ENCODE assay signal across 12 cellular contexts in genomic region chr6:119476554-119476953, GRCh38.
A peak's percentile ranks its signal among the peaks of the same experiment; 100 is the strongest.
DNase-seq lines count a peak whose midpoint lies in the region; ATAC-seq, FAIRE-seq and TF ChIP-seq lines count a peak whose summit lies in the region.
"Had no signal": no experiment of that assay in that cellular context is flagged by ENCODE, and none has a peak within 500 bp of the region (broad histone marks: within the 10 kb centered on the region; RNA-seq: fewer than 3 reads in every experiment).

No MANE protein-coding gene starts in this region.

- no peak overlapping the region for H3K4me3 Mint-ChIP-seq in activated T-cell treated with anti-CD3 and anti-CD28 coated beads, Interleukin-2, amount 50 U/mL, for 24 hours

- DNase-seq in GM12878 (ENCODE audit: low read depth, low spot score) (no peak), psoas muscle (no peak)
- DNase-seq in activated T-cell treated with anti-CD3 and anti-CD28 coated beads, Interleukin-2, amount 50 U/mL, for 24 hours: no peak
- DNase-seq in effector CD4-positive, alpha-beta T cell: no peak
- DNase-seq: body of pancreas, NCI-H2107 had no signal

- no peaks in the 10 kb centered on the region for H3K36me3 Mint-ChIP-seq in activated T-cell treated with anti-CD3 and anti-CD28 coated beads, Interleukin-2, amount 50 U/mL, for 24 hours (ENCODE audit: low read depth)

- no peaks in the 10 kb centered on the region for H4K20me1 ChIP-seq in GM12878 (ENCODE audit: control insufficient read depth, insufficient read depth)
- H4K20me1 ChIP-seq: BLaER1 treated with 17β-estradiol and CSF1 and Interleukin-3, amounts not matched to agents 10 nM and 100 nM had no signal

- no peak overlapping the region for H3K27ac Mint-ChIP-seq in activated T-cell treated with anti-CD3 and anti-CD28 coated beads, Interleukin-2, amount 50 U/mL, for 24 hours

- H3K79me2 ChIP-seq in GM12878 (ENCODE audit: control insufficient read depth, insufficient read depth, low read length): no peaks in the 10 kb centered on the region

- SMC1A ChIA-PET in GM12878 (lab: Charles Lee; ENCODE audit: uncharacterized antibody, unreplicated experiment): interaction anchor here (1.3 kb wide), 1 partner anchor 9 kb away, joined by 4 read pairs; no protein-coding TSS in a partner anchor

- H3K36me3 ChIP-seq in GM12878 (ENCODE audit: control insufficient read depth in 2 of 2, insufficient read depth in 2 of 2, low read length in 1 of 2) (no peaks in the 10 kb centered on the region), psoas muscle (ENCODE audit: insufficient read depth in 1 of 2, low read depth in 1 of 2) (no peaks in the 10 kb centered on the region)
- H3K36me3 ChIP-seq: BLaER1 treated with 17β-estradiol and CSF1 and Interleukin-3, amounts not matched to agents 10 nM and 100 nM; SJSA1 had no signal

- no peaks in the 10 kb centered on the region for H3K4me1 Mint-ChIP-seq in activated T-cell treated with anti-CD3 and anti-CD28 coated beads, Interleukin-2, amount 50 U/mL, for 24 hours (ENCODE audit: low read depth)

- H3K4me3 ChIP-seq in GM12878 (no peak overlapping the region), psoas muscle (no peak overlapping the region)
- H3K4me3 ChIP-seq: BLaER1 treated with 17β-estradiol and CSF1 and Interleukin-3, amounts not matched to agents 10 nM and 100 nM; body of pancreas; SJSA1 had no signal

- in situ Hi-C loops in GM12878 (cut with MboI): no loop called here

- peaks cover 4% of the 10 kb centered on the region for H3K9me3 Mint-ChIP-seq in activated T-cell treated with anti-CD3 and anti-CD28 coated beads, Interleukin-2, amount 50 U/mL, for 24 hours

- no peak for TF ChIP-seq EP300 in GM12878 (IDR thresholded peaks at IDR 0.05; ENCODE audit: borderline replicate concordance in 1 of 2, control insufficient read depth in 1 of 2, low read depth in 2 of 2, low read length in 2 of 2)

- no peak for TF ChIP-seq RAD21 in GM12878 (IDR thresholded peaks at IDR 0.05; ENCODE audit: insufficient read depth, low read depth, low read length)

- intact Hi-C loops in GM12878 (cut with micrococcal nuclease; ENCODE audit: unreplicated experiment) (no loop called here), psoas muscle (cut with DNase I) (no loop called here)

- BruUV-seq in GM12878 (replicated peaks; lab: Mats Ljungman, UMichigan): no TSS peak

- H2AFZ ChIP-seq in GM12878 (ENCODE audit: control insufficient read depth, low read depth, low read length): no peak overlapping the region

- RAD21 ChIA-PET in GM12878 (lab: Charles Lee; ENCODE audit: unreplicated experiment): interaction anchor here (1.3 kb wide), 1 partner anchor 13 kb away, joined by 5 read pairs; no protein-coding TSS in a partner anchor

- H3K4me2 ChIP-seq in GM12878 (ENCODE audit: control insufficient read depth, insufficient read depth): peak overlapping the region; percentile 33; the same call in 1 of the 2 replicates

- POLR2A ChIA-PET in GM12878 (lab: Charles Lee): interaction anchor here (1.4 kb wide), 1 partner anchor 17 kb away, joined by 3 read pairs; no protein-coding TSS in a partner anchor

- TF ChIP-seq POLR2A in GM18505 (IDR thresholded peaks at IDR 0.05; ENCODE audit: borderline replicate concordance, extremely low read depth, insufficient read depth, insufficient read length) (no peak), GM12878 (IDR thresholded peaks at IDR 0.05; ENCODE audit: low read depth, low read length) (no peak)

- TF ChIP-seq CTCF in GM12878 (IDR thresholded peaks at IDR 0.05 in 2 of 3, conservative IDR thresholded peaks at IDR 0.05 in 1 of 3; ENCODE audit: control insufficient read depth in 2 of 3, extremely low read depth in 1 of 3, insufficient read depth in 1 of 3, low read depth in 3 of 3, low read length in 3 of 3) (no peak), psoas muscle (IDR thresholded peaks at IDR 0.05) (no peak)

- ATAC-seq in GM18505 (IDR thresholded peaks at IDR 0.05; ENCODE audit: unreplicated experiment) (peak; percentile 88), GM21390 (IDR thresholded peaks at IDR 0.05; ENCODE audit: unreplicated experiment) (peak; percentile 90), HG03066 (IDR thresholded peaks at IDR 0.05; ENCODE audit: low read depth, unreplicated experiment) (peak; percentile 73), GM12878 (peak; percentile 92), psoas muscle (no peak)
- no peak for ATAC-seq in activated CD4-positive, CD25-positive, alpha-beta regulatory T cell treated with anti-CD3 and anti-CD28 coated beads, Interleukin-2, amount 50 U/mL, for 24 hours
- ATAC-seq: body of pancreas had no signal

- H3K9ac ChIP-seq in GM12878 (ENCODE audit: control insufficient read depth, insufficient read depth, low read length): no peak overlapping the region
- H3K9ac ChIP-seq: BLaER1 treated with 17β-estradiol and CSF1 and Interleukin-3, amounts not matched to agents 10 nM and 100 nM had no signal

- peaks cover 5% of the 10 kb centered on the region for H3K4me1 ChIP-seq in GM12878 (ENCODE audit: control insufficient read depth, insufficient read depth, low read length)
- H3K4me1 ChIP-seq in psoas muscle: no peaks in the 10 kb centered on the region
- H3K4me1 ChIP-seq: SJSA1 had no signal

- H3K27ac ChIP-seq in GM12878 (ENCODE audit: control insufficient read depth, insufficient read depth) (no peak overlapping the region), psoas muscle (no peak overlapping the region)
- H3K27ac ChIP-seq: BLaER1 treated with 17β-estradiol and CSF1 and Interleukin-3, amounts not matched to agents 10 nM and 100 nM; body of pancreas; SJSA1 had no signal

- no peaks in the 10 kb centered on the region for H3K27me3 ChIP-seq in GM12878 (replicated peaks in 1 of 2; ENCODE audit: control insufficient read depth in 2 of 2, insufficient read depth in 2 of 2, low read length in 1 of 2)
- no peaks in the 10 kb centered on the region for H3K27me3 ChIP-seq in psoas muscle (ENCODE audit: insufficient read depth in 3 of 3, low read length in 2 of 3)
- H3K27me3 ChIP-seq: BLaER1 treated with 17β-estradiol and CSF1 and Interleukin-3, amounts not matched to agents 10 nM and 100 nM; body of pancreas; SJSA1 had no signal

- no peak for FAIRE-seq in GM12878 (lab: Jason Lieb, UNC)

- 83% methylated on average over 4 of the region's 4 CpGs for WGBS in GM12878 (ENCODE audit: insufficient coverage, insufficient replicate concordance, low lambda C conversion rate, missing lambda C conversion rate)
- 59 to 81% (median 68%) methylated on average over 4 of the region's 4 CpGs for WGBS in psoas muscle, 3 donors

- no peaks in the 10 kb centered on the region for H3K27me3 Mint-ChIP-seq in activated T-cell treated with anti-CD3 and anti-CD28 coated beads, Interleukin-2, amount 50 U/mL, for 24 hours

- CTCF ChIA-PET in GM12878 (lab: Yijun Ruan, JAX): interaction anchor here (0.7 to 1.1 kb wide), 2 partner anchors 17 to 62 kb away, joined by 3 read pairs; no protein-coding TSS in a partner anchor

- H3K9me3 ChIP-seq in GM12878 (replicated peaks; ENCODE audit: control insufficient read depth, insufficient read depth, low read length): no peaks in the 10 kb centered on the region; the same call in 2 of the 3 replicates
- no peaks in the 10 kb centered on the region for H3K9me3 ChIP-seq in psoas muscle
- H3K9me3 ChIP-seq: BLaER1 treated with 17β-estradiol and CSF1 and Interleukin-3, amounts not matched to agents 10 nM and 100 nM; body of pancreas; SJSA1 had no signal

TF ChIP-seq in GM12878, 131 proteins besides CTCF, POLR2A, EP300 and RAD21 (continues in another document):
- no peak for TF ChIP-seq SMC3 (IDR thresholded peaks at IDR 0.05; ENCODE audit: borderline replicate concordance, low read length)
- TF ChIP-seq MTA3 (IDR thresholded peaks at IDR 0.05; ENCODE audit: borderline replicate concordance, low read length): no peak
- no peak for TF ChIP-seq SMARCA5 (IDR thresholded peaks at IDR 0.05)
- no peak for TF ChIP-seq RB1 (IDR thresholded peaks at IDR 0.05; ENCODE audit: borderline replicate concordance)
- no peak for TF ChIP-seq E2F4 (IDR thresholded peaks at IDR 0.05; ENCODE audit: low read depth, low read length)
- TF ChIP-seq KLF5 (IDR thresholded peaks at IDR 0.05; ENCODE audit: partially characterized antibody): no peak
- no peak for TF ChIP-seq IKZF2 (IDR thresholded peaks at IDR 0.05)
- TF ChIP-seq NR2F1 (conservative IDR thresholded peaks at IDR 0.05): peak; percentile 69
- TF ChIP-seq SPI1 (IDR thresholded peaks at IDR 0.05; ENCODE audit: borderline replicate concordance, insufficient read depth, low read depth, low read length): peak; percentile 34; the same call in 1 of the 2 replicates
- TF ChIP-seq ASH2L (IDR thresholded peaks at IDR 0.05; ENCODE audit: borderline replicate concordance, low read depth): no peak
- TF ChIP-seq, protein P1, sequence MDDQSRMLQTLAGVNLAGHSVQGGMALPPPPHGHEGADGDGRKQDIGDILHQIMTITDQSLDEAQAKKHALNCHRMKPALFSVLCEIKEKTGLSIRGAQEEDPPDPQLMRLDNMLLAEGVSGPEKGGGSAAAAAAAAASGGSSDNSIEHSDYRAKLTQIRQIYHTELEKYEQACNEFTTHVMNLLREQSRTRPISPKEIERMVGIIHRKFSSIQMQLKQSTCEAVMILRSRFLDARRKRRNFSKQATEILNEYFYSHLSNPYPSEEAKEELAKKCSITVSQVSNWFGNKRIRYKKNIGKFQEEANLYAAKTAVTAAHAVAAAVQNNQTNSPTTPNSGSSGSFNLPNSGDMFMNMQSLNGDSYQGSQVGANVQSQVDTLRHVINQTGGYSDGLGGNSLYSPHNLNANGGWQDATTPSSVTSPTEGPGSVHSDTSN (IDR thresholded peaks at IDR 0.05; ENCODE audit: insufficient replicate concordance, low read depth, low read length): no peak
- no peak for TF ChIP-seq YY1 (IDR thresholded peaks at IDR 0.05; ENCODE audit: low read depth, low read length)
- no peak for TF ChIP-seq MAX (IDR thresholded peaks at IDR 0.05; ENCODE audit: low read depth, low read length)
- TF ChIP-seq IKZF1 (conservative IDR thresholded peaks at IDR 0.05): 0 out of 2 replicates have a peak, but pooled peaks have one; percentile 11
- TF ChIP-seq MTA2 (IDR thresholded peaks at IDR 0.05; ENCODE audit: low read depth): 0 out of 2 replicates have a peak, but pooled peaks have one; percentile 53

Comparison
In these comparisons a context has a peak if more than half of its experiments do, and no peak if none do; other contexts are left out.
1. ATAC-seq: peak in GM18505 (single experiment), GM21390 (single experiment), HG03066 (single experiment) and GM12878 (single experiment); none in psoas muscle (0 of 4) and activated CD4-positive, CD25-positive, alpha-beta regulatory T cell treated with anti-CD3 and anti-CD28 coated beads, Interleukin-2, amount 50 U/mL, for 24 hours (0 of 2).